In the genomic region with DNA sequence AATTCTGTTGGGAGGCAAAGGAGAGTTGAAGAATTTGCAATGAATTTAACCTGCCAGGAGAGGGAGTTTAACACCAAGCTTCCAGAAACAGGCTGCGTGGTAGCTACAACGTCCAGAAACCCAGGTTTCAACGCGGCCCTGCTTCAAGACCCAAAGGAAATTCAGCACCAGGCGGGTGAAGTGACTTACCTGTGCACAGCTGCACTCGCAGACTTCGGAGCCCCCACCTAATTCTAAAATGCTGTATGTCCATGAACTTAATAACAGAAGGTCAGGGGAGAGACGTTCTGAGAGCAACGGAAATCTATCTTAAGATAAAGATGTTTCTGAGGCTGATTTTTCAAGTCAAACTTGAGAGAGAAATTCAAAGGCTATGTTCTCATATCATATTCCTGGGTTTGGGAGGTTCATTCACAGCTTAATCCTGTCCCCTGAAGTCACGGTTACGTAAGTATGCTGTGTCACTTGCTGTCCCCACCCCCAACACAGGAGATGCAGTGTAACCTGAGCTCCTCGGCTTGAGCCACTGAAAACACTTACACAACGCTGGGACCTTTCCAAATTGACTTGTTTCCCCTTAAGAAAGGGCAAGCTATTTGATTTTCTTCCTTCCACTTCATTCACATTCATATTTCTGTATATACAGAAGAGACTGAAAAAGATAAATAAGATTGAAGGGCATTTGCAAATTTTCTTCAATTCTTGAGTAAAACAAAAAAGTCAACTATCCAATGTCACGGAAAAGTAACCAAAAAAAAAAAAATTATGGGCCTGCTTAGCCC, we compare ENCODE assay signal across 8 cellular contexts. TPM values are rescaled to one million over a fixed set of nuclear protein-coding genes. Genes with fewer than 3 reads are reported as not detected.
DNase-seq lines count a peak whose midpoint lies in the region; ATAC-seq, FAIRE-seq and TF ChIP-seq lines count a peak whose summit lies in the region.

No MANE protein-coding gene starts in this region.

- intact Hi-C loops in spleen (cut with DNase I; ENCODE audit: low total_unique reads) = loop anchor here (2.0 kb wide), 1 partner anchor 71 kb away; no protein-coding TSS in a partner anchor

- H3K4me2 ChIP-seq in keratinocyte (ENCODE audit: control insufficient read depth, extremely low read depth, insufficient read depth, low read depth, low read length) = peak overlapping the region; percentile 90

- 16 to 22% (median 18%) methylated on average over 14 of the region's 14 CpGs for WGBS in spleen, 5 donors

- H3K36me3 ChIP-seq in keratinocyte (ENCODE audit: control insufficient read depth in 2 of 2, extremely low read depth in 1 of 2, insufficient read depth in 2 of 2, low read length in 2 of 2) (peaks cover 4 to 6% of the 10 kb centered on the region in 2 experiments), spleen (peaks cover 0 to 26% (median 0%) of the 10 kb centered on the region in 6 donors)

- peaks cover 48% of the 10 kb centered on the region for H3K79me2 ChIP-seq in keratinocyte (ENCODE audit: control insufficient read depth, insufficient read depth, low read length)

- H3K4me1 Mint-ChIP-seq in central memory CD8-positive, alpha-beta T cell = peaks cover 34% of the 10 kb centered on the region

- no peaks in the 10 kb centered on the region for H3K9me3 Mint-ChIP-seq in central memory CD8-positive, alpha-beta T cell

- dilution Hi-C loops in keratinocyte (cut with MboI; ENCODE audit: extremely low pct_ligation_motif_present, low sequenced_read_pairs) = no loop called here

- H3K4me1 ChIP-seq in keratinocyte (ENCODE audit: control insufficient read depth, extremely low read depth, insufficient read depth, low read length) (peaks cover 37% of the 10 kb centered on the region), spleen (peaks cover 10 to 62% (median 35%) of the 10 kb centered on the region in 6 donors)

- TF ChIP-seq POLR2A in spleen (IDR thresholded peaks at IDR 0.05) = no peak

- FAIRE-seq in keratinocyte (lab: Jason Lieb, UNC) = peak; percentile 29

- peaks cover 2% of the 10 kb centered on the region for H3K9me1 ChIP-seq in keratinocyte (ENCODE audit: control insufficient read depth, extremely low read depth, insufficient read depth, low read length)

- H3K9me3 ChIP-seq in keratinocyte (ENCODE audit: control insufficient read depth, low read depth, low read length) = no peaks in the 10 kb centered on the region
- H3K9me3 ChIP-seq in spleen = no peaks in the 10 kb centered on the region

- H3K27me3 Mint-ChIP-seq in central memory CD8-positive, alpha-beta T cell = no peaks in the 10 kb centered on the region

- H2AFZ ChIP-seq in keratinocyte (ENCODE audit: control insufficient read depth, low read length) = peak overlapping the region; percentile 38

- peak overlapping the region in 2 of 3 experiments; percentile 37 to 54 for H3K4me3 ChIP-seq in keratinocyte (ENCODE audit: control insufficient read depth in 2 of 3, extremely low read depth in 1 of 3, insufficient read depth in 2 of 3, low read depth in 1 of 3, low read length in 3 of 3)
- peak overlapping the region in 2 of 8 donors; percentile 3 to 46 for H3K4me3 ChIP-seq in spleen

- no peaks in the 10 kb centered on the region for H3K27me3 ChIP-seq in keratinocyte (ENCODE audit: control insufficient read depth, extremely low read depth, insufficient read depth, low read length)
- no peaks in the 10 kb centered on the region for H3K27me3 ChIP-seq in spleen (replicated peaks in 1 of 7)

- H3K36me3 Mint-ChIP-seq in central memory CD8-positive, alpha-beta T cell (ENCODE audit: insufficient read depth) = peaks cover 12% of the 10 kb centered on the region

- TF ChIP-seq CTCF in VCaP (conservative IDR thresholded peaks at IDR 0.05) (peak; percentile 84), keratinocyte (optimal IDR thresholded peaks at IDR 0.05 in 1 of 3, IDR thresholded peaks at IDR 0.05 in 1 of 3, conservative IDR thresholded peaks at IDR 0.05 in 1 of 3; ENCODE audit: extremely low read depth in 1 of 3, insufficient read depth in 2 of 3, low read length in 3 of 3) (peak; percentile 53 to 76 (median 62)), spleen (IDR thresholded peaks at IDR 0.05 in 8 of 11, conservative IDR thresholded peaks at IDR 0.05 in 3 of 11) (peak; percentile 47 to 78 (median 69))

- DNase-seq in AG08396 (ENCODE audit: low spot score) (peak; percentile 73), GM19240 (ENCODE audit: insufficient read length, low spot score) (peak; percentile 44), NCI-H2171 treated with DMSO at 0.1 percent for 48 hours (lab: John Stamatoyannopoulos, UW) (peak; percentile 82), keratinocyte (ENCODE audit: low read depth, low spot score) (peak; percentile 75), spleen (peak; percentile 78)
- DNase-seq in central memory CD8-positive, alpha-beta T cell (ENCODE audit: low spot score in 2 of 2) = peak; percentile 16 to 20
- no peak for DNase-seq in effector CD8-positive, alpha-beta T cell (lab: John Stamatoyannopoulos, UW)

- peak overlapping the region; percentile 91 for H3K9ac ChIP-seq in keratinocyte (ENCODE audit: control insufficient read depth, extremely low read depth, insufficient read depth, low read length)

- H3K27ac Mint-ChIP-seq in central memory CD8-positive, alpha-beta T cell (ENCODE audit: low read depth) = no peak overlapping the region

- H3K27ac ChIP-seq in VCaP (peak overlapping the region; percentile 66), keratinocyte (ENCODE audit: control insufficient read depth, insufficient read depth, low read length) (peak overlapping the region; percentile 99), spleen (peak overlapping the region; percentile 56 to 86 (median 78))

- no peaks in the 10 kb centered on the region for H4K20me1 ChIP-seq in keratinocyte (ENCODE audit: control insufficient read depth, extremely low read depth, insufficient read depth, low read length)

- H3K4me3 Mint-ChIP-seq in central memory CD8-positive, alpha-beta T cell = no peak overlapping the region

- ATAC-seq in central memory CD8-positive, alpha-beta T cell (replicated peaks; ENCODE audit: extremely low read depth, poor library complexity, severe bottlenecking) = no peak

RNA-seq across cellular contexts. Expression of gene CLIP1, which starts 22.7 kb away (rescaled TPM):
- polyA plus RNA-seq in keratinocyte = 54.0 to 94.1 TPM (median 54.3 TPM) in 3 replicates
- polyA plus RNA-seq in keratinocyte (2011; ENCODE audit: low read depth) = 426 TPM
- 34.0 and 51.1 TPM in 2 replicates for polyA plus RNA-seq in keratinocyte (2011; cell fraction: cytosol; rRNA removed)
- 135 and 148 TPM in 2 replicates for polyA plus RNA-seq in keratinocyte (2011; cell fraction: nucleus; rRNA removed)
- 31.3 and 87.3 TPM in 2 replicates for polyA plus RNA-seq in keratinocyte (2012; ENCODE audit: low replicate concordance)
- polyA minus RNA-seq in keratinocyte = 91.3 to 153 TPM (median 105 TPM) in 3 replicates
- 44.1 TPM for polyA minus RNA-seq in keratinocyte (2011; cell fraction: cytosol; rRNA and poly(A)+ RNA removed)
- polyA minus RNA-seq in keratinocyte (2011; cell fraction: nucleus; rRNA and poly(A)+ RNA removed) = 74.9 and 141 TPM in 2 replicates
- total RNA-seq in spleen = 10 to 100 TPM; 54.7 to 80.2 (median 60.4) TPM
- polyA plus RNA-seq in spleen = 10 to 100 TPM in 1 of 3 donors, 1 to 10 TPM in 2; 7.8 to 13.1 (median 9.7) TPM
